In the genomic region with DNA sequence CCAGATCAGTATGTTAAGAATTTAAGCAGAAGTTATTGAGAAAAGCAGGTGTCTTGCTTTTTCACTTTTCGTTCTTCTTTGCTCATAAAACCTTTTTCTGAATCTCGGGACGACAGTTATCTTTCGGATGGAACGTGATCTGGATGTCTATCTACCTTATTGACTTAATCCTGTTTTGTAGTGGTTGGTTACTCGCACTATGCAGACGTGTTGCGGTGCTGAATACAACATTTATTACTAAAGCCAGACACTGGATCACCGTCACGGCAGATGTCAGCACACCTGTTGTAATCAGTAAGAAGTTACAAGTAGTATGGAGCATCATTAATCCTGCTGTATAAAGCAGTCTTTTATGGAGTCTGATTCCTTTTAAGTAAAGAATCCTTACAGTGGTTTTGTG, we compare ENCODE assay signal across 8 cellular contexts. TPM values are rescaled to one million over a fixed set of nuclear protein-coding genes. Genes with fewer than 3 reads are reported as not detected.
DNase-seq lines count a peak whose midpoint lies in the region; ATAC-seq and TF ChIP-seq lines count a peak whose summit lies in the region.

No MANE protein-coding gene starts in this region.

- H3K27me3 ChIP-seq in GM06990 (replicated peaks; ENCODE audit: control insufficient read depth, insufficient read depth, low read length) = no peaks in the 10 kb centered on the region
- no peaks in the 10 kb centered on the region for H3K27me3 ChIP-seq in endocrine pancreas (ENCODE audit: control insufficient read depth, insufficient read depth, low read length)
- no peaks in the 10 kb centered on the region for H3K27me3 ChIP-seq in neural progenitor cell

- peaks cover 14% of the 10 kb centered on the region for H3K4me1 ChIP-seq in OCI-LY7 (ENCODE audit: insufficient read depth, low read length, poor library complexity, severe bottlenecking)
- peaks cover 9% of the 10 kb centered on the region for H3K4me1 ChIP-seq in endocrine pancreas (ENCODE audit: control insufficient read depth, insufficient read depth, low read length)
- peaks cover 28% of the 10 kb centered on the region for H3K4me1 ChIP-seq in neural progenitor cell

- H3K9ac ChIP-seq in endocrine pancreas (ENCODE audit: control insufficient read depth, insufficient read depth, low read length) (peak overlapping the region; percentile 78), neural progenitor cell (peak overlapping the region; percentile 50)

- peak overlapping the region; percentile 75 for H3K4me2 ChIP-seq in OCI-LY7 (ENCODE audit: low read length)
- peak overlapping the region; percentile 87 for H3K4me2 ChIP-seq in neural progenitor cell

- no peaks in the 10 kb centered on the region for H3K9me2 ChIP-seq in OCI-LY7 (ENCODE audit: insufficient read depth, low read length)

- H3K4me3 Mint-ChIP-seq in neural progenitor cell = peak overlapping the region; percentile 97

- peaks cover 2% of the 10 kb centered on the region for H3K27me3 Mint-ChIP-seq in neural progenitor cell (ENCODE audit: insufficient read depth, low read depth)

- CTCF ChIA-PET in OCI-LY7 (lab: Charles Lee; ENCODE audit: unreplicated experiment) = no interaction called here

- H2AFZ ChIP-seq in OCI-LY7 (ENCODE audit: low read length) = peak overlapping the region; percentile 97
- peak overlapping the region; percentile 90 for H2AFZ ChIP-seq in neural progenitor cell (replicated peaks)

- POLR2A ChIA-PET in OCI-LY7 (lab: Charles Lee) = interaction anchor here (0.8 to 4.0 kb wide), 3 partner anchors 53 to 1059 kb away, joined by 3 to 17 read pairs (median 4); a partner anchor contains a TSS

- H3K79me2 ChIP-seq in OCI-LY7 (ENCODE audit: insufficient read depth, low read depth, low read length) (peaks cover 32% of the 10 kb centered on the region; the same call in 1 of the 2 replicates), neural progenitor cell (ENCODE audit: low read depth) (peaks cover 51% of the 10 kb centered on the region)

- no peaks in the 10 kb centered on the region for H3K9me3 ChIP-seq in OCI-LY7 (ENCODE audit: low read length)
- H3K9me3 ChIP-seq in endocrine pancreas (ENCODE audit: control insufficient read depth, low read length) = no peaks in the 10 kb centered on the region
- H3K9me3 ChIP-seq in neural progenitor cell (ENCODE audit: low read depth) = no peaks in the 10 kb centered on the region

- DNase-seq in GM06990 (ENCODE audit: extremely low read depth, insufficient read length) (peak; percentile 21), OCI-LY7 (ENCODE audit: low spot score) (peak; percentile 41), neural progenitor cell (ENCODE audit: low spot score) (no peak), HK-2 (ENCODE audit: unreplicated experiment) (no peak), A172 (ENCODE audit: low spot score) (no peak)

- H3K36me3 ChIP-seq in GM06990 (ENCODE audit: control insufficient read depth, insufficient read depth, low read length) (no peaks in the 10 kb centered on the region), OCI-LY7 (ENCODE audit: insufficient read depth, low read length) (peaks cover 31% of the 10 kb centered on the region; the same call in 1 of the 2 replicates), endocrine pancreas (ENCODE audit: control insufficient read depth, insufficient read depth, low read length) (no peaks in the 10 kb centered on the region), neural progenitor cell (no peaks in the 10 kb centered on the region)

- peak overlapping the region; percentile 81 for H3K4me3 ChIP-seq in GM06990 (replicated peaks; ENCODE audit: low read depth, low read length)
- H3K4me3 ChIP-seq in OCI-LY7 (ENCODE audit: low read depth, low read length, poor library complexity, severe bottlenecking) = peak overlapping the region; percentile 94
- peak overlapping the region; percentile 99 for H3K4me3 ChIP-seq in endocrine pancreas (ENCODE audit: control insufficient read depth, insufficient read depth, low read length)
- H3K4me3 ChIP-seq in neural progenitor cell = peak overlapping the region; percentile 83

- peaks cover 9% of the 10 kb centered on the region for H3F3A ChIP-seq in neural progenitor cell (ENCODE audit: low read depth)

- peaks cover 22% of the 10 kb centered on the region for H3K4me1 Mint-ChIP-seq in neural progenitor cell

- H4K20me1 ChIP-seq in OCI-LY7 (ENCODE audit: insufficient read depth, low read length) = no peaks in the 10 kb centered on the region
- H4K20me1 ChIP-seq in neural progenitor cell (ENCODE audit: low read depth) = peaks cover 16% of the 10 kb centered on the region

- TSS peak; percentile 88 for BruUV-seq in OCI-LY7 (replicated peaks; lab: Mats Ljungman, UMichigan)

- H3K27ac ChIP-seq in OCI-LY7 (ENCODE audit: low read depth, low read length, poor library complexity, severe bottlenecking) (peak overlapping the region; percentile 65), neural progenitor cell (no peak overlapping the region)

- peaks cover 9% of the 10 kb centered on the region for H3K36me3 Mint-ChIP-seq in neural progenitor cell

- TF ChIP-seq CTCF in GM06990 (IDR thresholded peaks at IDR 0.05; ENCODE audit: insufficient read depth, low read length, poor library complexity, severe bottlenecking) = no peak
- TF ChIP-seq CTCF in OCI-LY7 (conservative IDR thresholded peaks at IDR 0.05; ENCODE audit: low read length) = no peak
- TF ChIP-seq CTCF in neural progenitor cell (IDR thresholded peaks at IDR 0.05) = no peak

- ATAC-seq in HG02623 (IDR thresholded peaks at IDR 0.05; ENCODE audit: unreplicated experiment) = peak; percentile 6
- ATAC-seq in HG03196 (IDR thresholded peaks at IDR 0.05; ENCODE audit: unreplicated experiment) = no peak

- intact Hi-C loops in OCI-LY7 (cut with micrococcal nuclease; ENCODE audit: unreplicated experiment) = no loop called here

- H3K27ac Mint-ChIP-seq in neural progenitor cell = peak overlapping the region; percentile 95

- no peaks in the 10 kb centered on the region for H3K9me3 Mint-ChIP-seq in neural progenitor cell

RNA-seq across cellular contexts. Expression of a gene that starts 0.6 kb away (rescaled TPM):
- total RNA-seq in OCI-LY7 (2014; rRNA removed; shearing (Covaris generic)) = 19.9 and 21.6 TPM in 2 replicates
- 20.3 and 21.1 TPM in 2 replicates for total RNA-seq in OCI-LY7 (2022)
- total RNA-seq in neural progenitor cell (ENCODE audit: low replicate concordance) = 29.1 and 39.6 TPM in 2 replicates
- total RNA-seq in A172 (2014; rRNA removed; shearing (Covaris generic)) = 15.4 and 23.4 TPM in 2 replicates

Comparison
In these comparisons a context has a peak if more than half of its experiments do, and no peak if none do; other contexts are left out.
1. DNase-seq: peak in GM06990 (single experiment) and OCI-LY7 (single experiment); none in neural progenitor cell (single experiment), HK-2 (single experiment) and A172 (single experiment).
2. Peak in every context shown above with its lines, with median percentiles within 50 percentile points of each other: H3K4me3 ChIP-seq.